24 cellular contexts compared by ENCODE assay signal in genomic region chr16:8569650-8570338, GRCh38. TPM values are rescaled to one million over a fixed set of nuclear protein-coding genes. Genes with fewer than 3 reads are reported as not detected.
DNase-seq lines count a peak whose midpoint lies in the region; ATAC-seq and TF ChIP-seq lines count a peak whose summit lies in the region.
"Had no signal": no experiment of that assay in that cellular context is flagged by ENCODE, and none has a peak within 500 bp of the region (broad histone marks: within the 10 kb centered on the region; RNA-seq: fewer than 3 reads in every experiment).

No MANE protein-coding gene starts in this region.

- ATAC-seq in HG03280 (IDR thresholded peaks at IDR 0.05; ENCODE audit: unreplicated experiment), result no peak
- ATAC-seq: K562; SK-N-SH treated with all-trans-retinoic acid at 6 μM for 48 hours; stimulated activated naive CD8-positive, alpha-beta T cell treated with anti-CD3 and anti-CD28 coated beads, Interleukin-15, amount 100 ng/mL, for 72 hours; T-helper 17 cell had no signal

- peak overlapping the region; percentile 51 for H3K27ac Mint-ChIP-seq in dendritic cell treated with granulocyte-macrophage colony-stimulating factor and Interleukin-4, amounts not matched to agents 40 ng/mL and 50 ng/mL, for 4 days
- H3K27ac Mint-ChIP-seq in activated naive CD4-positive, alpha-beta T cell treated with anti-CD3 and anti-CD28 coated beads for 36 hours, result no peak overlapping the region
- H3K27ac Mint-ChIP-seq in activated CD4-positive, alpha-beta T cell treated with anti-CD3 and anti-CD28 coated beads, Interleukin-2, amount 10 ng/mL, durations not matched to agents 24 days and 14 days, result no peak overlapping the region
- H3K27ac Mint-ChIP-seq: stimulated activated naive CD8-positive, alpha-beta T cell treated with anti-CD3 and anti-CD28 coated beads, Interleukin-15, amount 100 ng/mL, for 72 hours; T-helper 17 cell had no signal

- H3K9ac ChIP-seq in ES-I3 (ENCODE audit: low read depth, low read length), result peak overlapping the region; percentile 9; the same call in 1 of the 2 replicates

- peaks cover 19% of the 10 kb centered on the region for H3K4me1 Mint-ChIP-seq in dendritic cell treated with granulocyte-macrophage colony-stimulating factor and Interleukin-4, amounts not matched to agents 40 ng/mL and 50 ng/mL, for 4 days (ENCODE audit: low read depth)
- peaks cover 4% of the 10 kb centered on the region for H3K4me1 Mint-ChIP-seq in activated naive CD4-positive, alpha-beta T cell treated with anti-CD3 and anti-CD28 coated beads for 36 hours (ENCODE audit: low read depth)
- H3K4me1 Mint-ChIP-seq in activated CD4-positive, alpha-beta T cell treated with anti-CD3 and anti-CD28 coated beads, Interleukin-2, amount 10 ng/mL, durations not matched to agents 24 days and 14 days, result peaks cover 5% of the 10 kb centered on the region

- no peak overlapping the region for H3K27ac ChIP-seq in spleen
- H3K27ac ChIP-seq: tibial artery had no signal

- H3K27me3 ChIP-seq in spleen (replicated peaks in 1 of 7), result peaks cover 0 to 56% (median 7%) of the 10 kb centered on the region in 7 donors

- WGBS in spleen, 5 donors, result 44 to 69% (median 55%) methylated on average over 17 to 35 of the region's 35 CpGs

- CTCF ChIA-PET in activated naive CD4-positive, alpha-beta T cell treated with anti-CD3 and anti-CD28 coated beads for 36 hours (lab: Charles Lee), result interaction anchor here (1.2 to 3.6 kb wide), 5 partner anchors 85 to 366 kb away, joined by 3 to 34 read pairs (median 5); partner anchors contain the start of gene LITAFD

- no peaks in the 10 kb centered on the region for H3K36me3 Mint-ChIP-seq in dendritic cell treated with granulocyte-macrophage colony-stimulating factor and Interleukin-4, amounts not matched to agents 40 ng/mL and 50 ng/mL, for 4 days (ENCODE audit: low read depth)
- H3K36me3 Mint-ChIP-seq in activated naive CD4-positive, alpha-beta T cell treated with anti-CD3 and anti-CD28 coated beads for 36 hours (ENCODE audit: low read depth), result no peaks in the 10 kb centered on the region
- no peaks in the 10 kb centered on the region for H3K36me3 Mint-ChIP-seq in activated CD4-positive, alpha-beta T cell treated with anti-CD3 and anti-CD28 coated beads, Interleukin-2, amount 10 ng/mL, durations not matched to agents 24 days and 14 days (ENCODE audit: low read depth)

- H3K4me3 Mint-ChIP-seq in dendritic cell treated with granulocyte-macrophage colony-stimulating factor and Interleukin-4, amounts not matched to agents 40 ng/mL and 50 ng/mL, for 4 days, result no peak overlapping the region
- no peak overlapping the region for H3K4me3 Mint-ChIP-seq in activated naive CD4-positive, alpha-beta T cell treated with anti-CD3 and anti-CD28 coated beads for 36 hours
- H3K4me3 Mint-ChIP-seq in activated CD4-positive, alpha-beta T cell treated with anti-CD3 and anti-CD28 coated beads, Interleukin-2, amount 10 ng/mL, durations not matched to agents 24 days and 14 days, result no peak overlapping the region
- H3K4me3 Mint-ChIP-seq: stimulated activated naive CD8-positive, alpha-beta T cell treated with anti-CD3 and anti-CD28 coated beads, Interleukin-15, amount 100 ng/mL, for 72 hours; T-helper 17 cell had no signal

- H3K9me3 ChIP-seq in ES-I3 (ENCODE audit: control insufficient read depth, insufficient read depth, low read length), result no peaks in the 10 kb centered on the region
- no peaks in the 10 kb centered on the region for H3K9me3 ChIP-seq in spleen
- H3K9me3 ChIP-seq: Caco-2, sigmoid colon, tibial artery had no signal

- H3K4me1 ChIP-seq in ES-I3 (ENCODE audit: insufficient read depth, low read length), result peaks cover 14% of the 10 kb centered on the region
- H3K4me1 ChIP-seq in spleen, result peaks cover 0 to 8% (median 4%) of the 10 kb centered on the region in 6 donors

- intact Hi-C loops in dendritic cell treated with granulocyte-macrophage colony-stimulating factor and Interleukin-4, amounts not matched to agents 40 ng/mL and 50 ng/mL, for 4 days (cut with micrococcal nuclease), result no loop called here
- intact Hi-C loops in spleen (cut with DNase I; ENCODE audit: low total_unique reads), result loop anchor here (5.0 to 10.0 kb wide), 2 partner anchors 313 to 435 kb away; partner anchors contain the start of gene LITAFD
- intact Hi-C loops in activated naive CD4-positive, alpha-beta T cell treated with anti-CD3 and anti-CD28 coated beads for 36 hours (cut with micrococcal nuclease), result loop anchor here (5.0 to 10.0 kb wide), 2 partner anchors 298 to 435 kb away; partner anchors contain the start of gene CARHSP1
- intact Hi-C loops in activated CD4-positive, alpha-beta T cell treated with anti-CD3 and anti-CD28 coated beads, Interleukin-2, amount 10 ng/mL, durations not matched to agents 24 days and 14 days (cut with micrococcal nuclease), result loop anchor here (5.0 to 10.0 kb wide), 4 partner anchors 298 to 1943 kb away; partner anchors contain the start of gene CARHSP1

- H3K4me3 ChIP-seq in spleen, result no peak overlapping the region
- H3K4me3 ChIP-seq: K562, lung, sigmoid colon, tibial artery had no signal

- peak; percentile 14 for DNase-seq in kidney tubule cell (ENCODE audit: low spot score)
- DNase-seq in spleen, result peak; percentile 75
- DNase-seq in activated naive CD4-positive, alpha-beta T cell treated with anti-CD3 and anti-CD28 coated beads for 36 hours, result no peak
- no peak for DNase-seq in activated CD4-positive, alpha-beta T cell treated with anti-CD3 and anti-CD28 coated beads, Interleukin-2, amount 10 ng/mL, durations not matched to agents 24 days and 14 days
- DNase-seq: C1 segment of cervical spinal cord; Caco-2; dermis blood vessel endothelial cell; kidney glomerular epithelial cell; NCI-H1092 treated with DMSO at 0.1 percent for 48 hours; NCI-H187 treated with DMSO at 0.1 percent for 48 hours; NCI-H524 treated with DMSO at 0.1 percent for 48 hours; sigmoid colon; stimulated activated naive CD8-positive, alpha-beta T cell treated with anti-CD3 and anti-CD28 coated beads, Interleukin-15, amount 100 ng/mL, for 72 hours; T-helper 17 cell; tibial artery had no signal

- H3K27me3 Mint-ChIP-seq in dendritic cell treated with granulocyte-macrophage colony-stimulating factor and Interleukin-4, amounts not matched to agents 40 ng/mL and 50 ng/mL, for 4 days, result peaks cover 28% of the 10 kb centered on the region
- H3K27me3 Mint-ChIP-seq in activated naive CD4-positive, alpha-beta T cell treated with anti-CD3 and anti-CD28 coated beads for 36 hours (ENCODE audit: low read depth), result peaks cover 22% of the 10 kb centered on the region
- no peaks in the 10 kb centered on the region for H3K27me3 Mint-ChIP-seq in activated CD4-positive, alpha-beta T cell treated with anti-CD3 and anti-CD28 coated beads, Interleukin-2, amount 10 ng/mL, durations not matched to agents 24 days and 14 days

- H3K9me3 Mint-ChIP-seq in dendritic cell treated with granulocyte-macrophage colony-stimulating factor and Interleukin-4, amounts not matched to agents 40 ng/mL and 50 ng/mL, for 4 days, result no peaks in the 10 kb centered on the region
- no peaks in the 10 kb centered on the region for H3K9me3 Mint-ChIP-seq in activated naive CD4-positive, alpha-beta T cell treated with anti-CD3 and anti-CD28 coated beads for 36 hours
- H3K9me3 Mint-ChIP-seq in activated CD4-positive, alpha-beta T cell treated with anti-CD3 and anti-CD28 coated beads, Interleukin-2, amount 10 ng/mL, durations not matched to agents 24 days and 14 days, result no peaks in the 10 kb centered on the region
- H3K9me3 Mint-ChIP-seq: stimulated activated naive CD8-positive, alpha-beta T cell treated with anti-CD3 and anti-CD28 coated beads, Interleukin-15, amount 100 ng/mL, for 72 hours had no signal

- no peak for TF ChIP-seq POLR2A in spleen (IDR thresholded peaks at IDR 0.05)

- no peak for TF ChIP-seq CTCF in spleen (IDR thresholded peaks at IDR 0.05 in 8 of 11, conservative IDR thresholded peaks at IDR 0.05 in 3 of 11)

- H3K36me3 ChIP-seq in ES-I3 (ENCODE audit: insufficient read depth, low read length) (no peaks in the 10 kb centered on the region), spleen (no peaks in the 10 kb centered on the region)
- H3K36me3 ChIP-seq: sigmoid colon, tibial artery had no signal

RNA-seq across cellular contexts. Expression of gene TMEM114, which starts 20.5 kb away (rescaled TPM):
- not detected for total RNA-seq in spleen
- polyA plus RNA-seq in spleen, result not detected
- total RNA-seq in activated naive CD4-positive, alpha-beta T cell treated with anti-CD3 and anti-CD28 coated beads for 36 hours, result not detected
- not detected in 2 replicates for total RNA-seq in activated CD4-positive, alpha-beta T cell treated with anti-CD3 and anti-CD28 coated beads, Interleukin-2, amount 10 ng/mL, durations not matched to agents 24 days and 14 days
- total RNA-seq: astrocyte, Caco-2, cardiac septum, dermis blood vessel endothelial cell, K562, lung, M059J, sigmoid colon, T-helper 17 cell had no signal
- polyA plus RNA-seq: K562, lung, sigmoid colon had no signal

RNA-seq across cellular contexts. Expression of gene METTL22, which starts 51.7 kb away (rescaled TPM):
- total RNA-seq in spleen, result 10 to 100 TPM; 35.7 to 58.8 (median 47.5) TPM
- polyA plus RNA-seq in spleen, result 10 to 100 TPM; 14.8 to 23.7 (median 22.2) TPM
- total RNA-seq in activated naive CD4-positive, alpha-beta T cell treated with anti-CD3 and anti-CD28 coated beads for 36 hours, result 10 to 100 TPM; 43.2 to 48.4 TPM
- 36.2 and 38.4 TPM in 2 replicates for total RNA-seq in activated CD4-positive, alpha-beta T cell treated with anti-CD3 and anti-CD28 coated beads, Interleukin-2, amount 10 ng/mL, durations not matched to agents 24 days and 14 days

Comparison
In these comparisons a context has a peak if more than half of its experiments do, and no peak if none do; other contexts are left out.
1. DNase-seq: peak in kidney tubule cell (single experiment) and spleen (single experiment); none in activated naive CD4-positive, alpha-beta T cell treated with anti-CD3 and anti-CD28 coated beads for 36 hours (single experiment) and activated CD4-positive, alpha-beta T cell treated with anti-CD3 and anti-CD28 coated beads, Interleukin-2, amount 10 ng/mL, durations not matched to agents 24 days and 14 days (single experiment).